In genomic region chr11:20397281-20397680, GRCh38 we compare ENCODE assay signal across 8 cellular contexts. TPM values are rescaled to one million over a fixed set of nuclear protein-coding genes. Genes with fewer than 3 reads are reported as not detected.
DNase-seq lines count a peak whose midpoint lies in the region; ATAC-seq and TF ChIP-seq lines count a peak whose summit lies in the region.

No MANE protein-coding gene starts in this region.

- H3K9me3 ChIP-seq in heart left ventricle (no peaks in the 10 kb centered on the region), PC-9 (ENCODE audit: insufficient read depth, low read depth) (no peaks in the 10 kb centered on the region), neural cell (ENCODE audit: low read length) (no peaks in the 10 kb centered on the region)

- H3K79me2 ChIP-seq in KMS-11 (ENCODE audit: insufficient read depth, low read depth) (no peaks in the 10 kb centered on the region; the same call in 1 of the 2 replicates), PC-9 (ENCODE audit: low read depth) (0 out of 2 replicates have a peak, but pooled peaks cover 4% of the 10 kb centered on the region), neural cell (replicated peaks; ENCODE audit: insufficient read depth, low read length) (no peaks in the 10 kb centered on the region)

- H3K36me3 ChIP-seq in heart left ventricle (peaks cover 0 to 92% (median 69%) of the 10 kb centered on the region in 9 donors), KMS-11 (ENCODE audit: insufficient read depth) (no peaks in the 10 kb centered on the region; the same call in 1 of the 2 replicates), PC-9 (ENCODE audit: low read depth) (peaks cover 22% of the 10 kb centered on the region), neural cell (ENCODE audit: insufficient read depth, low read length) (no peaks in the 10 kb centered on the region)

- H3K4me1 ChIP-seq in heart left ventricle (no peaks in the 10 kb centered on the region), KMS-11 (ENCODE audit: low read depth, poor library complexity, severe bottlenecking) (peaks cover 8% of the 10 kb centered on the region), PC-9 (replicated peaks; ENCODE audit: insufficient read depth) (no peaks in the 10 kb centered on the region)

- BruUV-seq in PC-9 (replicated peaks; lab: Mats Ljungman, UMichigan), result no TSS peak

- intact Hi-C loops in heart left ventricle (cut with DNase I), result loop anchor here in 6 of 10 donors (2.0 to 5.0 kb wide), 3 partner anchors 210 to 215 kb away; no protein-coding TSS in a partner anchor
- intact Hi-C loops in cardiac septum (cut with DNase I), result loop anchor here (2.0 kb wide), 1 partner anchor 214 kb away; no protein-coding TSS in a partner anchor
- intact Hi-C loops in PC-9 (cut with micrococcal nuclease; ENCODE audit: unreplicated experiment), result loop anchor here (1.0 kb wide), 1 partner anchor 213 kb away; no protein-coding TSS in a partner anchor

- H3K27ac ChIP-seq in heart left ventricle (no peak overlapping the region), KMS-11 (no peak overlapping the region), PC-9 (no peak overlapping the region), neural cell (ENCODE audit: low read length) (no peak overlapping the region)

- H3K4me3 Mint-ChIP-seq in effector memory CD8-positive, alpha-beta T cell, result no peak overlapping the region

- H3K4me3 ChIP-seq in heart left ventricle (no peak overlapping the region), KMS-11 (IDR thresholded peaks at IDR 0.05; ENCODE audit: insufficient read depth, low read depth, low read length) (no peak overlapping the region), PC-9 (no peak overlapping the region), neural cell (ENCODE audit: low read length) (no peak overlapping the region)

- no peaks in the 10 kb centered on the region for H3K27me3 ChIP-seq in heart left ventricle
- no peaks in the 10 kb centered on the region for H3K27me3 ChIP-seq in KMS-11 (ENCODE audit: insufficient read depth, low read depth)
- no peaks in the 10 kb centered on the region for H3K27me3 ChIP-seq in PC-9 (ENCODE audit: insufficient read depth, low read depth)
- no peaks in the 10 kb centered on the region for H3K27me3 ChIP-seq in neural cell (ENCODE audit: insufficient read depth, low read depth, low read length)

- ATAC-seq in heart left ventricle (no peak), GM21737 (IDR thresholded peaks at IDR 0.05; ENCODE audit: unreplicated experiment) (peak; percentile 81)
- peak; percentile 88 for ATAC-seq in effector memory CD8-positive, alpha-beta T cell (replicated peaks)

- peaks cover 41% of the 10 kb centered on the region for H3K36me3 Mint-ChIP-seq in effector memory CD8-positive, alpha-beta T cell (ENCODE audit: insufficient read depth)

- POLR2A ChIA-PET in PC-9 (lab: Charles Lee; ENCODE audit: unreplicated experiment), result interaction anchor here (0.8 kb wide), 1 partner anchor 1490 kb away, joined by 9 read pairs; no protein-coding TSS in a partner anchor

- no peak overlapping the region for H3K9ac ChIP-seq in KMS-11
- no peak overlapping the region for H3K9ac ChIP-seq in neural cell (ENCODE audit: low read length)

- CTCF ChIA-PET in PC-9 (lab: Charles Lee), result interaction anchor here (0.7 kb wide), 1 partner anchor 497 kb away, joined by 3 read pairs; no protein-coding TSS in a partner anchor

- TF ChIP-seq POLR2A in heart left ventricle (IDR thresholded peaks at IDR 0.05), result no peak

- peak in 11 of 12 donors; percentile 9 to 59 (median 48) for TF ChIP-seq CTCF in heart left ventricle (IDR thresholded peaks at IDR 0.05)
- TF ChIP-seq CTCF in KMS-11 (conservative IDR thresholded peaks at IDR 0.05; ENCODE audit: low read depth, low read length), result peak; percentile 63
- peak; percentile 60 for TF ChIP-seq CTCF in PC-9 (conservative IDR thresholded peaks at IDR 0.05)
- TF ChIP-seq CTCF in neural cell (IDR thresholded peaks at IDR 0.05; ENCODE audit: poor library complexity, severe bottlenecking), result peak; percentile 61

- H3K27me3 Mint-ChIP-seq in effector memory CD8-positive, alpha-beta T cell, result no peaks in the 10 kb centered on the region

- TF ChIP-seq EP300 in neural cell (conservative IDR thresholded peaks at IDR 0.05; ENCODE audit: poor library complexity, severe bottlenecking), result no peak

- DNase-seq in heart left ventricle (no peak), cardiac septum (ENCODE audit: low spot score) (no peak), PC-9 (no peak), T1000 (lab: John Stamatoyannopoulos, UW) (no peak)
- DNase-seq in effector memory CD8-positive, alpha-beta T cell, result peak in 2 of 3 experiments; percentile 5 to 16

- H3K4me2 ChIP-seq in KMS-11, result no peak overlapping the region
- no peak overlapping the region for H3K4me2 ChIP-seq in PC-9
- H3K4me2 ChIP-seq in neural cell (ENCODE audit: low read length), result no peak overlapping the region

- H2AFZ ChIP-seq in KMS-11 (ENCODE audit: low read depth) (no peak overlapping the region), PC-9 (no peak overlapping the region), neural cell (ENCODE audit: low read depth, low read length) (no peak overlapping the region)

- H3K9me2 ChIP-seq in PC-9 (ENCODE audit: insufficient read depth), result no peaks in the 10 kb centered on the region
- no peaks in the 10 kb centered on the region for H3K9me2 ChIP-seq in neural cell (ENCODE audit: insufficient read depth, low read length)

- peak; percentile 43 for TF ChIP-seq RAD21 in neural cell (conservative IDR thresholded peaks at IDR 0.05)

- no peak overlapping the region for H3K27ac Mint-ChIP-seq in effector memory CD8-positive, alpha-beta T cell

- H3F3A ChIP-seq in PC-9 (ENCODE audit: insufficient read depth, low read depth) (no peaks in the 10 kb centered on the region), neural cell (ENCODE audit: insufficient read depth, low read length, poor library complexity, severe bottlenecking) (no peaks in the 10 kb centered on the region)

- H3K4me1 Mint-ChIP-seq in effector memory CD8-positive, alpha-beta T cell (ENCODE audit: low read depth in 2 of 2), result peaks cover 0 to 10% of the 10 kb centered on the region in 2 donors

- WGBS in heart left ventricle, 4 donors, result 84 to 86% (median 85%) methylated on average over 3 of the region's 3 CpGs

- H4K20me1 ChIP-seq in KMS-11 (ENCODE audit: insufficient read depth) (no peaks in the 10 kb centered on the region), PC-9 (ENCODE audit: insufficient read depth) (peaks cover 3% of the 10 kb centered on the region; the same call in 1 of the 2 replicates), neural cell (ENCODE audit: insufficient read depth) (no peaks in the 10 kb centered on the region)

- H3K9me3 Mint-ChIP-seq in effector memory CD8-positive, alpha-beta T cell, result no peaks in the 10 kb centered on the region

TF ChIP-seq in neural cell, 6 proteins besides CTCF, POLR2A, EP300 and RAD21:
- TF ChIP-seq POLR2AphosphoS5 (IDR thresholded peaks at IDR 0.05) (no peak), SMC3 (conservative IDR thresholded peaks at IDR 0.05; ENCODE audit: poor library complexity) (peak; percentile 62)

RNA-seq across cellular contexts. Expression of gene PRMT3, which starts 9.8 kb away (rescaled TPM):
- total RNA-seq in heart left ventricle, result 10 to 100 TPM in 7 of 9 donors, 1 to 10 TPM in 2; 9.9 to 15.0 (median 10.5) TPM
- 10 to 100 TPM in 1 of 2 donors, 1 to 10 TPM in 1; 6.6 to 13.7 TPM for polyA plus RNA-seq in heart left ventricle
- 9.7 TPM for total RNA-seq in cardiac septum
- 20.9 and 23.6 TPM in 2 replicates for total RNA-seq in PC-9 (2021)
- 16.5 and 16.7 TPM in 2 replicates for polyA plus RNA-seq in neural cell
- polyA minus RNA-seq in neural cell, result 16.7 and 17.8 TPM in 2 replicates

RNA-seq across cellular contexts. Expression of gene HTATIP2, which starts 33.8 kb away (rescaled TPM):
- total RNA-seq in heart left ventricle (10 to 100 TPM; 11.1 to 33.8 (median 16.3) TPM), cardiac septum (20.1 TPM), PC-9 (2021) (180 and 194 TPM in 2 replicates)
- polyA plus RNA-seq in heart left ventricle (10 to 100 TPM; 10.6 to 33.7 TPM), neural cell (0.46 TPM in 1 of 2 replicates, not detected in the other)
- polyA minus RNA-seq in neural cell, result not detected in 2 replicates

Comparison
In these comparisons a context has a peak if more than half of its experiments do, and no peak if none do; other contexts are left out.
1. ATAC-seq: peak in GM21737 (single experiment) and effector memory CD8-positive, alpha-beta T cell (single experiment); none in heart left ventricle (0 of 4).
2. DNase-seq: peak in effector memory CD8-positive, alpha-beta T cell (2 of 3); none in heart left ventricle (0 of 5), cardiac septum (single experiment), PC-9 (0 of 2) and T1000 (single experiment).
3. Peak in every context shown above with its lines, with median percentiles within 50 percentile points of each other: CTCF ChIP-seq.